ENCODE assay signal across 25 cellular contexts in the genomic region with DNA sequence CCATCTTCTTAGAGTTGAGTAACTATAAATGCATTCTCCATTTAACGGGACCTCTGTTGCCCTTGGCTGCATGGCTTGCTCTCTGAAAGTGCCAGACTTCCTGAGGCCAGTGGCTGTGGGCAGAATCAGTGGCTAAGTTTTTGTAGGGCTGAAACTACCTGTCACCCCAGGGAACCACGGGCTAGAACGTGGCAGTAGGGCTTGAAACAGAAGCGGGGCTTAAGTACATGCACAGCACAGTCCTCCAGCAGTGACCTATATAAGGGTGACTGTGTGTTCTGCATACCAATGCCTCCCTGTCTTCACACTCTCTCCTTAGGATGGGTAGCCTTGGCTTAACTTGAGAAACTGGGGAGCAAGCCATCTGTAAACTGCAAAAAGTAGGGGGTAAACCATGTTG. TPM values are rescaled to one million over a fixed set of nuclear protein-coding genes. Genes with fewer than 3 reads are reported as not detected.
DNase-seq lines count a peak whose midpoint lies in the region; ATAC-seq, FAIRE-seq and TF ChIP-seq lines count a peak whose summit lies in the region.
"Had no signal": no experiment of that assay in that cellular context is flagged by ENCODE, and none has a peak within 500 bp of the region (broad histone marks: within the 10 kb centered on the region; RNA-seq: fewer than 3 reads in every experiment).

No MANE protein-coding gene starts in this region.

- no peak overlapping the region for H3K27ac ChIP-seq in GM23338 (ENCODE audit: low read depth)
- H3K27ac ChIP-seq: A549 had no signal

- H3K9me3 Mint-ChIP-seq in GM23338, result no peaks in the 10 kb centered on the region
- H3K9me3 Mint-ChIP-seq: CD14-positive monocyte; CD8-positive, alpha-beta memory T cell; H9 had no signal

- H3K4me1 Mint-ChIP-seq in GM23338, result peaks cover 10% of the 10 kb centered on the region; the same call in 2 of the 3 replicates
- H3K4me1 Mint-ChIP-seq: CD14-positive monocyte; CD8-positive, alpha-beta memory T cell had no signal

- no peak overlapping the region for H3K27ac Mint-ChIP-seq in GM23338
- H3K27ac Mint-ChIP-seq: B cell had no signal

- H3K36me3 Mint-ChIP-seq in GM23338 (ENCODE audit: low read depth), result peaks cover 21% of the 10 kb centered on the region; the same call in 2 of the 3 replicates
- H3K36me3 Mint-ChIP-seq: CD8-positive, alpha-beta memory T cell had no signal

- no peaks in the 10 kb centered on the region for H3K9me2 ChIP-seq in GM23338 (ENCODE audit: insufficient read depth)

- H3F3A ChIP-seq in GM23338 (replicated peaks; ENCODE audit: low read depth), result no peaks in the 10 kb centered on the region

- H3K27me3 ChIP-seq in BE2C (no peaks in the 10 kb centered on the region), GM23338 (ENCODE audit: insufficient read depth) (no peaks in the 10 kb centered on the region), bronchial epithelial cell (ENCODE audit: control insufficient read depth, insufficient read depth, low read length) (no peaks in the 10 kb centered on the region)
- H3K27me3 ChIP-seq: MG63 had no signal

- no peak overlapping the region for H2AFZ ChIP-seq in GM23338

- no peaks in the 10 kb centered on the region for H3K36me3 ChIP-seq in BE2C
- H3K36me3 ChIP-seq in GM23338 (ENCODE audit: insufficient read depth), result no peaks in the 10 kb centered on the region
- peaks cover 5% of the 10 kb centered on the region for H3K36me3 ChIP-seq in bronchial epithelial cell (ENCODE audit: control insufficient read depth, insufficient read depth, low read length)

- no peak overlapping the region for H3K4me3 Mint-ChIP-seq in GM23338
- H3K4me3 Mint-ChIP-seq: B cell; CD14-positive monocyte; CD8-positive, alpha-beta memory T cell; H9 had no signal

- peak; percentile 89 for ATAC-seq in GM23338
- ATAC-seq in GM19023 (IDR thresholded peaks at IDR 0.05; ENCODE audit: unreplicated experiment), result no peak

- H3K4me1 ChIP-seq in BE2C (peaks cover 14% of the 10 kb centered on the region), GM23338 (ENCODE audit: insufficient read depth) (no peaks in the 10 kb centered on the region; the same call in 1 of the 2 replicates)

- H3K27me3 Mint-ChIP-seq in GM23338 (ENCODE audit: insufficient read depth, low read depth, poor library complexity), result peaks cover 3% of the 10 kb centered on the region
- H3K27me3 Mint-ChIP-seq: B cell had no signal

- no peaks in the 10 kb centered on the region for H3K9me3 ChIP-seq in BE2C
- H3K9me3 ChIP-seq: A549, MG63 had no signal

- FAIRE-seq in bronchial epithelial cell (lab: Jason Lieb, UNC), result peak; percentile 40
- FAIRE-seq: A549, GM12892, HTR-8/SVneo had no signal

- TF ChIP-seq CTCF in BE2C (IDR thresholded peaks at IDR 0.05; ENCODE audit: low read depth, low read length), result no peak
- no peak for TF ChIP-seq CTCF in GM23338 (conservative IDR thresholded peaks at IDR 0.05; ENCODE audit: low read depth in 2 of 2)
- no peak for TF ChIP-seq CTCF in bronchial epithelial cell (IDR thresholded peaks at IDR 0.05; ENCODE audit: insufficient read depth, low read length, severe bottlenecking)

- H3K79me2 ChIP-seq in GM23338 (replicated peaks; ENCODE audit: insufficient read depth), result peaks cover 10% of the 10 kb centered on the region; the same call in 1 of the 2 replicates

- DNase-seq in BE2C, result peak; percentile 30
- no peak for DNase-seq in GM23338 (ENCODE audit: low spot score)
- DNase-seq in bronchial epithelial cell (ENCODE audit: low read depth), result no peak
- DNase-seq in inferior parietal cortex (ENCODE audit: extremely low spot score), result peak; percentile 28
- DNase-seq in activated CD4-positive, alpha-beta T cell treated with anti-CD3 and anti-CD28 coated beads for 1 hour, result no peak
- DNase-seq in NCI-H82 (lab: John Stamatoyannopoulos, UW), result no peak
- DNase-seq: CD8-positive, alpha-beta memory T cell; DMS 273 treated with DMSO at 0.1 percent for 48 hours; DMS79 treated with DMSO at 0.1 percent for 48 hours; H9; KG1; MG63; NCI-H1417; NCI-H1694; NCI-H2029 treated with DMSO at 0.1 percent for 48 hours; NCI-H446 treated with DMSO at 0.1 percent for 48 hours; RPMI8226; SHP77 treated with DMSO at 0.1 percent for 48 hours; SW 1271 had no signal

- H3K4me3 ChIP-seq in BE2C (ENCODE audit: low read depth, low read length) (no peak overlapping the region), GM23338 (no peak overlapping the region), bronchial epithelial cell (ENCODE audit: low read depth, low read length) (no peak overlapping the region)
- H3K4me3 ChIP-seq: A549, MG63 had no signal

- H3K4me2 ChIP-seq in GM23338, result no peak overlapping the region
- H3K4me2 ChIP-seq: A549 had no signal

- H4K20me1 ChIP-seq in GM23338 (replicated peaks; ENCODE audit: insufficient read depth), result no peaks in the 10 kb centered on the region; the same call in 1 of the 2 replicates

TF ChIP-seq in GM23338, 12 proteins besides CTCF, POLR2A, EP300 and RAD21 (continues in another document):
- TF ChIP-seq STAT1 (IDR thresholded peaks at IDR 0.05; ENCODE audit: unreplicated experiment), result no peak
- no peak for TF ChIP-seq EZH2phosphoT487 (IDR thresholded peaks at IDR 0.05; ENCODE audit: unreplicated experiment)
- TF ChIP-seq POLR2AphosphoS5 (IDR thresholded peaks at IDR 0.05; ENCODE audit: low read depth), result no peak
- no peak for TF ChIP-seq ZNF114 (CRISPR knock-in tag; IDR thresholded peaks at IDR 0.05)
- no peak for TF ChIP-seq ZNF331 (CRISPR knock-in tag; IDR thresholded peaks at IDR 0.05; ENCODE audit: low read depth)
- TF ChIP-seq ETS1 (IDR thresholded peaks at IDR 0.05), result no peak
- TF ChIP-seq NANOG (IDR thresholded peaks at IDR 0.05; ENCODE audit: borderline replicate concordance), result no peak

RNA-seq across cellular contexts. Expression of gene LRRTM2, which starts 43.5 kb away (rescaled TPM):
- polyA plus RNA-seq in BE2C (2012; ENCODE audit: insufficient read depth, insufficient read length, low read depth), result 2.3 TPM
- not detected in 2 replicates for total RNA-seq in GM23338 (2014; rRNA removed; shearing (Covaris generic))
- 0.89 and 1.5 TPM in 2 replicates for polyA plus RNA-seq in GM23338 (2016; fragmentation: Nextera tagmentation; extraction: Ambion mirVana)
- total RNA-seq in bronchial epithelial cell, result not detected in 2 replicates
- total RNA-seq: B cell; CD8-positive, alpha-beta memory T cell; H9 had no signal
- polyA plus RNA-seq: A549; CD8-positive, alpha-beta memory T cell had no signal

Comparison
In these comparisons a context has a peak if more than half of its experiments do, and no peak if none do; other contexts are left out.
1. DNase-seq: peak in BE2C (single experiment) and inferior parietal cortex (single experiment); none in GM23338 (single experiment), bronchial epithelial cell (single experiment), activated CD4-positive, alpha-beta T cell treated with anti-CD3 and anti-CD28 coated beads for 1 hour (single experiment) and NCI-H82 (single experiment).